24 cellular contexts compared by ENCODE assay signal in genomic region chr11:119873761-119874421, GRCh38.
"Had no signal": no experiment of that assay in that cellular context is flagged by ENCODE, and none has a peak within 500 bp of the region (broad histone marks: within the 10 kb centered on the region; RNA-seq: fewer than 3 reads in every experiment).

No MANE protein-coding gene starts in this region.

- H3K4me1 ChIP-seq: ascending aorta, colonic mucosa, heart right ventricle, left lung, right lobe of liver, thyroid gland had no signal

- H3K27me3 ChIP-seq: ascending aorta, cardiac muscle cell, colonic mucosa, dorsolateral prefrontal cortex, right lobe of liver, thyroid gland, upper lobe of left lung had no signal

- H3K36me3 ChIP-seq: ascending aorta, cardiac muscle cell, colonic mucosa, heart right ventricle, left lung, right lobe of liver, stomach, thyroid gland, upper lobe of left lung, WERI-Rb-1 had no signal

- ATAC-seq: activated CD4-positive, CD25-positive, alpha-beta regulatory T cell treated with anti-CD3 and anti-CD28 coated beads, Interleukin-2, amount 50 U/mL, for 24 hours; esophagus mucosa; left lung; right lobe of liver; stimulated activated naive B cell treated with anti-CD40 and anti-IgM and Interleukin-4, amounts not matched to agents 10 μg/mL and 1 μg/mL and 100 μg/mL, for 72 hours had no signal

- H3K4me3 ChIP-seq: ascending aorta, cardiac muscle cell, colonic mucosa, dorsolateral prefrontal cortex, heart right ventricle, left lung, lung, right lobe of liver, skin epidermis, stomach, thyroid gland, upper lobe of left lung had no signal

- H3K27ac ChIP-seq: ascending aorta, colonic mucosa, dorsolateral prefrontal cortex, heart right ventricle, left lung, right lobe of liver, skin epidermis, stomach, thyroid gland, upper lobe of left lung, WERI-Rb-1 had no signal

- H3K9me3 ChIP-seq: ascending aorta, colonic mucosa, heart right ventricle, left lung, right lobe of liver, stomach, thyroid gland, upper lobe of left lung had no signal

- DNase-seq: activated CD4-positive, alpha-beta T cell treated with anti-CD3 and anti-CD28 coated beads for 48 hours; activated CD4-positive, alpha-beta T cell treated with anti-CD3 and anti-CD28 coated beads, Interleukin-2, amount 50 U/mL, for 48 hours; activated CD8-positive, alpha-beta memory T cell treated with anti-CD3 and anti-CD28 coated beads for 24 hours; activated effector memory CD4-positive, alpha-beta T cell treated with Interleukin-2 at 50 U/mL for 16 hours; activated naive CD4-positive, alpha-beta T cell treated with Interleukin-2 at 50 U/mL for 16 hours; cerebellar nuclear complex; colonic mucosa; foreskin fibroblast; heart right ventricle; kidney glomerular epithelial cell; left lung; right lobe of liver; stimulated activated naive B cell treated with anti-CD40 and anti-IgM and Interleukin-4, amounts not matched to agents 10 μg/mL and 1 μg/mL and 100 μg/mL, for 72 hours; stomach; thyroid gland; upper lobe of left lung; WERI-Rb-1 had no signal
